10 cellular contexts compared by ENCODE assay signal in the genomic region with DNA sequence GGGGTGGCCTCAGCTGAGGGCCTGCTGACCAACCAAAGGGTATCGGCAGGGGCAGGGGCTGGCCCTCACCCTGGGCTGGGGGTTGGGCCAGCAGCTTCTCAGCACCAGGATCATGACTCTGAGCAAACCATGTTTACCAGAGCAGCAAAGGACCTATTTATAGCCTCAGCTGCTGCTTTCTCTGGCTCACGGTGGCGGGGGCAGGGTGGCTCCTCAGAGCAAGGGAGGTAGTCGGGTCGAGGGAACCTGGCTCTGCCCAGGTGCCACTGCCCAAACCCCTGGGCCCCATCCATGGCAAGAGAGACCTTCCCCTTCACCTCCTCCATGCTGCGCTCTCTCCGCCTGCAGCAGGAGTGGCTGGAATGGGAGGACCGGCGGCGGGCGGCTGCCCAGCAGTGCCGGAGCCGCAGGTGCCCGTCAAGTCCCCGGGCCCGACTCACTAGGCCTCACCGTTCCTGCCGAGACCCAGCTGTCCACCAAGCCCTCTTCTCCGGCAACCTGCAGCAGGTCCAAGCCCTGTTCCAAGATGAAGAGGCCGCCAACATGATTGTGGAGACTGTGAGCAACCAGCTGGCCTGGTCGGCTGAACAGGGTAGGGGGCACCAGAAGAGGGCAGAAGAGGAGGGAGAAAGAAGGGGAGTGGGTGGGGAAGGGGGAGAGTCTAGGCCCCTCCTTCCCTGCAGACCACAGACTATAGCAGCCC. TPM values are rescaled to one million over a fixed set of nuclear protein-coding genes. Genes with fewer than 3 reads are reported as not detected.
DNase-seq lines count a peak whose midpoint lies in the region; ATAC-seq and TF ChIP-seq lines count a peak whose summit lies in the region.
"Had no signal": no experiment of that assay in that cellular context is flagged by ENCODE, and none has a peak within 500 bp of the region (broad histone marks: within the 10 kb centered on the region; RNA-seq: fewer than 3 reads in every experiment).

A gene with protein sequence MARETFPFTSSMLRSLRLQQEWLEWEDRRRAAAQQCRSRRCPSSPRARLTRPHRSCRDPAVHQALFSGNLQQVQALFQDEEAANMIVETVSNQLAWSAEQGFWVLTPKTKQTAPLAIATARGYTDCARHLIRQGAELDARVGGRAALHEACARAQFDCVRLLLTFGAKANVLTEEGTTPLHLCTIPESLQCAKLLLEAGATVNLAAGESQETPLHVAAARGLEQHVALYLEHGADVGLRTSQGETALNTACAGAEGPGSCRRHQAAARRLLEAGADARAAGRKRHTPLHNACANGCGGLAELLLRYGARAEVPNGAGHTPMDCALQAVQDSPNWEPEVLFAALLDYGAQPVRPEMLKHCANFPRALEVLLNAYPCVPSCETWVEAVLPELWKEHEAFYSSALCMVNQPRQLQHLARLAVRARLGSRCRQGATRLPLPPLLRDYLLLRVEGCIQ (plus strand): TSS at position 206 of the 703 bp plus-strand sequence. CDS start 86 bp downstream, at position 292.

- H3K9me2 ChIP-seq in SK-N-SH: no peaks in the 10 kb centered on the region

- H3K9me3 ChIP-seq in H9 (ENCODE audit: control insufficient read depth, low read depth, low read length) (no peaks in the 10 kb centered on the region), SK-N-SH (no peaks in the 10 kb centered on the region)

- CTCF ChIA-PET in SK-N-SH (lab: Yijun Ruan, JAX): interaction anchor here (0.7 to 1.4 kb wide), 8 partner anchors 14 to 1048 kb away, joined by 3 to 5 read pairs (median 3); partner anchors contain the start of gene TMUB2

- no peak within 1 kb of the TSS for H3K23ac ChIP-seq in H9 (ENCODE audit: insufficient read length, low read depth, low read length)

- H3F3A ChIP-seq in SK-N-SH (replicated peaks; ENCODE audit: insufficient read depth): peaks cover 6% of the 10 kb centered on the region

- H2BK15ac ChIP-seq in H9 (ENCODE audit: low read depth, low read length): no peak within 1 kb of the TSS

- H3K4me1 Mint-ChIP-seq in H9: peaks cover 17 to 31% of the 10 kb centered on the region in 2 experiments

- no peak within 1 kb of the TSS for H3K4me3 ChIP-seq in SK-N-SH (ENCODE audit: low read depth in 2 of 2, low read length in 1 of 2)

- H4K8ac ChIP-seq in H9 (replicated peaks; ENCODE audit: insufficient read length, low read depth, low read length): no peak within 1 kb of the TSS

- H2BK120ac ChIP-seq in H9 (ENCODE audit: low read depth, low read length, poor library complexity, severe bottlenecking): no peak within 1 kb of the TSS

- no peaks in the 10 kb centered on the region for H3K9me3 Mint-ChIP-seq in H9

- no peak within 1 kb of the TSS for H2AFZ ChIP-seq in H9 (ENCODE audit: low read length)
- no peak within 1 kb of the TSS for H2AFZ ChIP-seq in SK-N-SH (ENCODE audit: low read depth)

- H3K27me3 Mint-ChIP-seq in H9 (ENCODE audit: low read depth): peaks cover 2% of the 10 kb centered on the region; the same call in 1 of the 2 replicates

- intact Hi-C loops in left ventricle myocardium superior (cut with micrococcal nuclease): no loop called here
- intact Hi-C loops in sciatic nerve (cut with DNase I): no loop called here

- H3K9ac ChIP-seq in H9 (ENCODE audit: extremely low read depth, insufficient read length, low read length) (no peak within 1 kb of the TSS), SK-N-SH (no peak within 1 kb of the TSS)

- TF ChIP-seq EP300 in SK-N-SH (IDR thresholded peaks at IDR 0.05; ENCODE audit: borderline replicate concordance in 1 of 2, low read depth in 1 of 2, low read length in 1 of 2): no peak

- H2BK12ac ChIP-seq in H9 (ENCODE audit: insufficient read length, low read depth, low read length): no peak within 1 kb of the TSS

- H4K91ac ChIP-seq in H9 (ENCODE audit: insufficient read length, low read depth, low read length): no peak within 1 kb of the TSS

- no peak within 1 kb of the TSS for H3T11ph ChIP-seq in H9 (ENCODE audit: low read length)

- peaks cover 4 to 8% (median 6%) of the 10 kb centered on the region in 3 experiments for H3K36me3 Mint-ChIP-seq in H9 (ENCODE audit: insufficient read depth in 1 of 3, low read depth in 3 of 3)

- no peak within 1 kb of the TSS; the same call in 1 of the 2 replicates for H3K14ac ChIP-seq in H9 (ENCODE audit: insufficient read depth, low read length)

- no peak within 1 kb of the TSS for H2BK5ac ChIP-seq in H9 (ENCODE audit: insufficient read length, low read length)

- no peak within 1 kb of the TSS for H4K5ac ChIP-seq in H9 (ENCODE audit: insufficient read length, low read depth, low read length)

- peak within 1 kb of the TSS in 1 of 3 experiments; percentile 58; a peak in 1 of 7 replicates for H3K27ac Mint-ChIP-seq in H9

- H3K79me1 ChIP-seq in H9 (ENCODE audit: insufficient read depth, low read depth, low read length, poor library complexity, severe bottlenecking): no peaks in the 10 kb centered on the region

- H3K4me3 Mint-ChIP-seq in H9: no peak within 1 kb of the TSS; a peak in 1 of 5 replicates

- H2BK20ac ChIP-seq in H9 (ENCODE audit: low read depth, low read length, poor library complexity, severe bottlenecking): no peak within 1 kb of the TSS

- no peaks in the 10 kb centered on the region for H3K36me3 ChIP-seq in SK-N-SH (replicated peaks in 1 of 2; ENCODE audit: control insufficient read depth in 1 of 2, insufficient read depth in 2 of 2, low read length in 1 of 2)

- ATAC-seq in left ventricle myocardium superior: peak; percentile 83
- ATAC-seq in sciatic nerve: peak; percentile 9

- WGBS in H9 (ENCODE audit: extremely low coverage, insufficient read length, low lambda C conversion rate): no CpG with 5 or more reads among the region's 21 CpGs
- 82% methylated on average over 16 of the region's 21 CpGs for WGBS in SK-N-SH (ENCODE audit: low lambda C conversion rate)

- POLR2A ChIA-PET in SK-N-SH (lab: Yijun Ruan, JAX): interaction anchor here (1.4 kb wide), 1 partner anchor 16 kb away, joined by 4 read pairs; the partner anchor contains the start of gene TMUB2

- H3K18ac ChIP-seq in H9 (ENCODE audit: insufficient read length, low read depth, low read length): no peak within 1 kb of the TSS

- H3K56ac ChIP-seq in H9 (ENCODE audit: insufficient read length, low read depth, low read length): no peak within 1 kb of the TSS

- H3K27ac ChIP-seq in H9 (ENCODE audit: insufficient read length, low read depth, low read length): no peak within 1 kb of the TSS
- no peak within 1 kb of the TSS for H3K27ac ChIP-seq in SK-N-SH (ENCODE audit: low read depth in 2 of 2, low read length in 1 of 2)

- DNase-seq in H9 (peak; percentile 72), SK-N-SH (peak; percentile 48), left ventricle myocardium superior (peak; percentile 75), sciatic nerve (ENCODE audit: low spot score) (no peak), MV-4-11 (lab: John Stamatoyannopoulos, UW) (no peak), OCI-M2 (lab: John Stamatoyannopoulos, UW; ENCODE audit: unreplicated experiment) (no peak), cortex of kidney (lab: John Stamatoyannopoulos, UW) (no peak)
- no peak for DNase-seq in activated CD4-positive, CD25-positive, alpha-beta regulatory T cell (lab: John Stamatoyannopoulos, UW)
- DNase-seq: activated gamma-delta T cell; stimulated activated CD4-positive, alpha-beta T cell treated with anti-CD3 and anti-CD28 coated beads, Interleukin-4, amount 100 ng/mL, for 1 hour had no signal

- H3K4me2 ChIP-seq in H9 (ENCODE audit: insufficient read depth, insufficient read length, low read length) (no peak within 1 kb of the TSS), SK-N-SH (peak within 1 kb of the TSS; percentile 7)

- TF ChIP-seq RAD21 in SK-N-SH (IDR thresholded peaks at IDR 0.05; ENCODE audit: low read length): no peak

- H3K23me2 ChIP-seq in H9 (ENCODE audit: insufficient read length, low read depth, low read length, poor library complexity, severe bottlenecking): no peaks in the 10 kb centered on the region

- no peaks in the 10 kb centered on the region; the same call in 1 of the 2 replicates for H3K4me1 ChIP-seq in H9 (ENCODE audit: insufficient read depth, low read length)
- peaks cover 7 to 11% of the 10 kb centered on the region in 2 experiments; a peak in 1 of 4 replicates for H3K4me1 ChIP-seq in SK-N-SH (ENCODE audit: control insufficient read depth in 1 of 2, insufficient read depth in 2 of 2, low read depth in 1 of 2, low read length in 1 of 2)

- H3K4ac ChIP-seq in H9 (ENCODE audit: low read depth, low read length): no peak within 1 kb of the TSS

- no peak within 1 kb of the TSS for H2AK5ac ChIP-seq in H9 (ENCODE audit: insufficient read length, low read length)

- H3K79me2 ChIP-seq in H9 (ENCODE audit: insufficient read depth, low read length): no peaks in the 10 kb centered on the region
- no peaks in the 10 kb centered on the region for H3K79me2 ChIP-seq in SK-N-SH (ENCODE audit: insufficient read depth)

- H4K20me1 ChIP-seq in H9 (ENCODE audit: control insufficient read depth, insufficient read depth, insufficient read length) (peaks cover 3% of the 10 kb centered on the region), SK-N-SH (ENCODE audit: insufficient read depth) (no peaks in the 10 kb centered on the region)

- peak; percentile 32; the same call in 2 of the 3 replicates for TF ChIP-seq CTCF in H9 (conservative IDR thresholded peaks at IDR 0.05)
- no peak for TF ChIP-seq CTCF in SK-N-SH (IDR thresholded peaks at IDR 0.05)

- H3K27me3 ChIP-seq in H9 (ENCODE audit: insufficient read depth, low read length): no peaks in the 10 kb centered on the region
- H3K27me3 ChIP-seq in SK-N-SH (ENCODE audit: insufficient read depth): no peaks in the 10 kb centered on the region

RNA-seq across cellular contexts. Expression of the gene that starts here (rescaled TPM):
- total RNA-seq in H9 (2021) (0.31 and 0.90 TPM in 2 replicates), left ventricle myocardium superior (17.0 TPM), sciatic nerve (0.36 TPM)
- not detected in 2 replicates for polyA plus RNA-seq in SK-N-SH (2012; rRNA removed)
- 0.01 and 0.03 TPM in 2 replicates for polyA plus RNA-seq in SK-N-SH (2012; cell fraction: cytosol; rRNA removed)
- polyA plus RNA-seq in SK-N-SH (2012; cell fraction: nucleus; rRNA removed): 0.14 TPM in 2 replicates

Comparison
In these comparisons a context has a peak if more than half of its experiments do, and no peak if none do; other contexts are left out.
1. Peak in DNase-seq in H9; RNA of the gene not detected or under 1 TPM.
2. Peak in DNase-seq and H3K4me2 ChIP-seq in SK-N-SH; RNA of the gene not detected or under 1 TPM.
3. Peak in ATAC-seq in sciatic nerve; RNA of the gene not detected or under 1 TPM.